In the genomic region with DNA sequence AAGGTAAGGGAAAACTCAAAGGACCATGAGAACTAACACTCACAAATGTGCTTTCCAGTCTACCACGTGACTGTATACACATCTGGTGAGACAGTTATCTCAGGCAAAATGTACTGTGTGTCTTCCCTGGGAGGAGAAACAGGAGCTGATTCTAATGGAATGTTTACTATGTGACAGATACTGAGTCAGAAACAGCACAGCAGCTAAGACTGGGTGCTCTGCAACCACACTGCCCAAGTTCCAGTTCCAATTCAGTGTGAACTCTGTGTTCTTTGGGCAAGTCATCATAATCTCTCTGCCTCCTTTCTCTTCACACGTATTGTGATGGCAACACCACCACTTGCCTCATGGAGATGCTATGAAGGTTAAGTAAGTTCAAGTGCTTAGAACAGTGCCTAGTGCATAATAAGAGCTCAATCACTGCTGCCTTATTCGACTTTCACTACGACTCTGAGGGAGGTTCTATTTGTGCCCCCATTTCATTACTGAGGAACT, we compare ENCODE assay signal across 8 cellular contexts.
A peak's percentile ranks its signal among the peaks of the same experiment; 100 is the strongest.
DNase-seq lines count a peak whose midpoint lies in the region; ATAC-seq and TF ChIP-seq lines count a peak whose summit lies in the region.

No MANE protein-coding gene starts in this region.

- intact Hi-C loops in left cardiac atrium (cut with DNase I) (no loop called here), spleen (cut with DNase I; ENCODE audit: low total_unique reads) (no loop called here)

- peaks cover 64% of the 10 kb centered on the region for H3K36me3 Mint-ChIP-seq in activated T-helper 17 cell treated with anti-CD3 and anti-CD28 coated beads, Interleukin-2, amount 50 U/mL, for 72 hours (ENCODE audit: low read depth)

- DNase-seq in left cardiac atrium (peak; percentile 52), spleen (no peak), DMS114 treated with DMSO at 0.1 percent for 48 hours (lab: John Stamatoyannopoulos, UW; ENCODE audit: unreplicated experiment) (no peak), NCI-H128 (lab: John Stamatoyannopoulos, UW; ENCODE audit: unreplicated experiment) (no peak)

- no peaks in the 10 kb centered on the region for H3K27me3 Mint-ChIP-seq in activated T-helper 17 cell treated with anti-CD3 and anti-CD28 coated beads, Interleukin-2, amount 50 U/mL, for 72 hours

- H3K36me3 ChIP-seq in spleen = peaks cover 0 to 59% (median 7%) of the 10 kb centered on the region in 6 donors

- H3K9me3 ChIP-seq in spleen = no peaks in the 10 kb centered on the region

- peak overlapping the region; percentile 54 for H3K4me3 Mint-ChIP-seq in activated T-helper 17 cell treated with anti-CD3 and anti-CD28 coated beads, Interleukin-2, amount 50 U/mL, for 72 hours

- no peak for TF ChIP-seq POLR2A in spleen (IDR thresholded peaks at IDR 0.05)

- peak overlapping the region; percentile 42 for H3K27ac Mint-ChIP-seq in activated T-helper 17 cell treated with anti-CD3 and anti-CD28 coated beads, Interleukin-2, amount 50 U/mL, for 72 hours

- WGBS in spleen, 5 donors = 26 to 40% (median 35%) methylated on average over 4 of the region's 4 CpGs

- H3K4me3 ChIP-seq in spleen = peak overlapping the region in 2 of 8 donors; percentile 1 to 13

- TF ChIP-seq CTCF in spleen (IDR thresholded peaks at IDR 0.05 in 8 of 11, conservative IDR thresholded peaks at IDR 0.05 in 3 of 11) = no peak

- ATAC-seq in GM18520 (IDR thresholded peaks at IDR 0.05; ENCODE audit: unreplicated experiment) (peak; percentile 51), HG03432 (IDR thresholded peaks at IDR 0.05; ENCODE audit: unreplicated experiment) (peak; percentile 34), left cardiac atrium (peak; percentile 92), GM19463 (IDR thresholded peaks at IDR 0.05; ENCODE audit: unreplicated experiment) (no peak)
- peak; percentile 89 for ATAC-seq in activated T-helper 17 cell treated with anti-CD3 and anti-CD28 coated beads, Interleukin-2, amount 50 U/mL, for 72 hours (replicated peaks)

- H3K9me3 Mint-ChIP-seq in activated T-helper 17 cell treated with anti-CD3 and anti-CD28 coated beads, Interleukin-2, amount 50 U/mL, for 72 hours = no peaks in the 10 kb centered on the region

- H3K4me1 Mint-ChIP-seq in activated T-helper 17 cell treated with anti-CD3 and anti-CD28 coated beads, Interleukin-2, amount 50 U/mL, for 72 hours = peaks cover 58% of the 10 kb centered on the region

- H3K4me1 ChIP-seq in spleen = peaks cover 55 to 94% (median 67%) of the 10 kb centered on the region in 6 donors

- H3K27me3 ChIP-seq in spleen (replicated peaks in 1 of 7) = no peaks in the 10 kb centered on the region

- peak overlapping the region; percentile 49 to 87 (median 84) for H3K27ac ChIP-seq in spleen
